Comparison of ENCODE assay signal across 10 cellular contexts in genomic region chrX:13428055-13428786, GRCh38.
DNase-seq lines count a peak whose midpoint lies in the region; ATAC-seq, FAIRE-seq and TF ChIP-seq lines count a peak whose summit lies in the region.
"Had no signal": no experiment of that assay in that cellular context is flagged by ENCODE, and none has a peak within 500 bp of the region (broad histone marks: within the 10 kb centered on the region; RNA-seq: fewer than 3 reads in every experiment).

No MANE protein-coding gene starts in this region.

- H3K27me3 Mint-ChIP-seq in CD8-positive, alpha-beta memory T cell = peaks cover 0 to 5% of the 10 kb centered on the region in 2 donors

- H3K27ac ChIP-seq in CD8-positive, alpha-beta memory T cell (ENCODE audit: low read depth, low read length) = no peak overlapping the region
- H3K27ac ChIP-seq in kidney (ENCODE audit: low read depth in 2 of 2, low read length in 2 of 2) = no peak overlapping the region
- H3K27ac ChIP-seq: testis had no signal

- WGBS in lower leg skin, 2 donors = 23 to 40% methylated on average over 5 of the region's 5 CpGs

- H3K4me1 ChIP-seq in CD8-positive, alpha-beta memory T cell (ENCODE audit: insufficient read depth, low read length) = no peaks in the 10 kb centered on the region
- H3K4me1 ChIP-seq in kidney (ENCODE audit: control insufficient read depth in 1 of 2, insufficient read depth in 1 of 2, low read depth in 1 of 2, low read length in 2 of 2) = no peaks in the 10 kb centered on the region
- H3K4me1 ChIP-seq: testis had no signal

- H3K27ac Mint-ChIP-seq in CD8-positive, alpha-beta memory T cell = peak overlapping the region in 5 of 8 donors; percentile 2 to 80 (median 43)
- H3K27ac Mint-ChIP-seq: mesothelial cell of epicardium had no signal

- TF ChIP-seq CTCF in kidney (IDR thresholded peaks at IDR 0.05; ENCODE audit: borderline replicate concordance, extremely low read depth, insufficient read depth) (no peak), lower leg skin (IDR thresholded peaks at IDR 0.05) (no peak)

- no peaks in the 10 kb centered on the region for H3K27me3 ChIP-seq in CD8-positive, alpha-beta memory T cell (ENCODE audit: insufficient read depth, low read length, poor library complexity, severe bottlenecking)
- H3K27me3 ChIP-seq: testis had no signal

- no peaks in the 10 kb centered on the region for H3K9me3 ChIP-seq in CD8-positive, alpha-beta memory T cell (ENCODE audit: low read length)
- H3K9me3 ChIP-seq in kidney (ENCODE audit: control insufficient read depth in 1 of 2, low read length in 2 of 2) = no peaks in the 10 kb centered on the region
- H3K9me3 ChIP-seq: testis had no signal

- H3K9me3 Mint-ChIP-seq in CD8-positive, alpha-beta memory T cell = peaks cover 0 to 2% (median 0%) of the 10 kb centered on the region in 5 donors

- intact Hi-C loops in kidney (cut with DNase I) = no loop called here
- intact Hi-C loops in lower leg skin (cut with DNase I; ENCODE audit: low total_unique reads) = no loop called here

- no peaks in the 10 kb centered on the region for H3K36me3 Mint-ChIP-seq in CD8-positive, alpha-beta memory T cell
- H3K36me3 Mint-ChIP-seq: mesothelial cell of epicardium had no signal

- peak overlapping the region in 2 of 7 donors; percentile 1 to 27 for H3K4me3 Mint-ChIP-seq in CD8-positive, alpha-beta memory T cell
- H3K4me3 Mint-ChIP-seq: mesothelial cell of epicardium had no signal

- CTCF ChIA-PET in CD8-positive, alpha-beta memory T cell (lab: Charles Lee) = no interaction called here

- ATAC-seq in GM19324 (IDR thresholded peaks at IDR 0.05; ENCODE audit: low FRiP score, unreplicated experiment) = no peak

- in situ Hi-C loops in KBM-7 (cut with MboI; ENCODE audit: low pct_unique_long_range_greater_than_20kb, low sequenced_read_pairs) = no loop called here

- peaks cover 12 to 16% (median 15%) of the 10 kb centered on the region in 3 donors for H3K4me1 Mint-ChIP-seq in CD8-positive, alpha-beta memory T cell

- no peak for FAIRE-seq in kidney (lab: Jason Lieb, UNC)

- no peak overlapping the region for H3K4me3 ChIP-seq in CD8-positive, alpha-beta memory T cell (ENCODE audit: low read length)
- H3K4me3 ChIP-seq in kidney (ENCODE audit: low read length in 2 of 2) = no peak overlapping the region
- no peak overlapping the region for H3K4me3 ChIP-seq in lower leg skin (ENCODE audit: low read depth, poor library complexity, severe bottlenecking)
- H3K4me3 ChIP-seq: testis had no signal

- TF ChIP-seq POLR2A in lower leg skin (IDR thresholded peaks at IDR 0.05) = no peak

- no peaks in the 10 kb centered on the region for H3K36me3 ChIP-seq in CD8-positive, alpha-beta memory T cell (ENCODE audit: insufficient read depth, low read length)
- H3K36me3 ChIP-seq in kidney (ENCODE audit: control insufficient read depth in 1 of 2, insufficient read depth in 2 of 2, low read length in 2 of 2) = no peaks in the 10 kb centered on the region

- DNase-seq in CD8-positive, alpha-beta memory T cell = peak in 2 of 5 donors; percentile 13 to 43
- peak; percentile 81 for DNase-seq in KBM-7
- DNase-seq in astrocyte of the hippocampus (ENCODE audit: low read depth, low spot score) = peak; percentile 44
- DNase-seq in myocyte (ENCODE audit: low read depth) = peak; percentile 62
- no peak for DNase-seq in NCI-H1048 (lab: John Stamatoyannopoulos, UW)
- no peak for DNase-seq in kidney
- DNase-seq in lower leg skin (ENCODE audit: low spot score in 2 of 2) = no peak
- DNase-seq: testis had no signal

- POLR2A ChIA-PET in CD8-positive, alpha-beta memory T cell (lab: Charles Lee) = interaction anchor here (0.7 to 0.8 kb wide), 2 partner anchors 46 to 60 kb away, joined by 3 read pairs; no protein-coding TSS in a partner anchor

- H3K9ac ChIP-seq in kidney (ENCODE audit: low read length in 2 of 2) = no peak overlapping the region

Comparison
In these comparisons a context has a peak if more than half of its experiments do, and no peak if none do; other contexts are left out.
1. DNase-seq: peak in KBM-7 (single experiment), astrocyte of the hippocampus (single experiment) and myocyte (single experiment); none in NCI-H1048 (single experiment), kidney (single experiment) and lower leg skin (0 of 2).